In genomic region chr4:23332266-23332665, GRCh38 we compare ENCODE assay signal across 21 cellular contexts.
"Had no signal": no experiment of that assay in that cellular context is flagged by ENCODE, and none has a peak within 500 bp of the region (broad histone marks: within the 10 kb centered on the region; RNA-seq: fewer than 3 reads in every experiment).

No MANE protein-coding gene starts in this region.

- H3K27ac ChIP-seq: body of pancreas, esophagus squamous epithelium, hepatocyte, lower lobe of right lung, right atrium auricular region, suprapubic skin, transverse colon, uterus had no signal

- H3K27ac Mint-ChIP-seq: activated CD4-positive, alpha-beta memory T cell treated with anti-CD3 and anti-CD28 coated beads, Interleukin-2, amount 10 ng/mL, durations not matched to agents 7 days and 5 days; activated naive CD4-positive, alpha-beta T cell treated with anti-CD3 and anti-CD28 coated beads, Interleukin-2, amount 10 ng/mL, durations not matched to agents 7 days and 5 days; activated T-cell treated with anti-CD3 and anti-CD28 coated beads, Interleukin-2, amount 50 U/mL, for 24 hours; activated T-helper 2 cell treated with anti-CD3 and anti-CD28 coated beads, Interferon-gamma antibody, Interleukin-2, Interleukin-4, amounts not matched to agents 10 μg/mL and 5 μg/mL and 100 μg/mL, durations not matched to agents 14 hours and 24 hours and 36 hours; natural killer cell; stimulated activated naive CD8-positive, alpha-beta T cell treated with anti-CD3 and anti-CD28 coated beads, Interleukin-15, amount 100 ng/mL, for 72 hours; WTC11 had no signal

- H3K36me3 ChIP-seq: esophagus squamous epithelium, lower lobe of right lung, right atrium auricular region, suprapubic skin, transverse colon, uterus had no signal

- H3K36me3 Mint-ChIP-seq: activated naive CD4-positive, alpha-beta T cell treated with anti-CD3 and anti-CD28 coated beads, Interleukin-2, amount 10 ng/mL, durations not matched to agents 7 days and 5 days; natural killer cell; WTC11 had no signal

- ATAC-seq: body of pancreas; lower lobe of right lung; natural killer cell; stimulated activated naive CD8-positive, alpha-beta T cell treated with anti-CD3 and anti-CD28 coated beads, Interleukin-15, amount 100 ng/mL, for 72 hours; WTC11 had no signal

- H3K27me3 ChIP-seq: body of pancreas, esophagus squamous epithelium, hepatocyte, right atrium auricular region, suprapubic skin, transverse colon, uterus had no signal

- H3K4me3 Mint-ChIP-seq: activated CD4-positive, alpha-beta memory T cell treated with anti-CD3 and anti-CD28 coated beads, Interleukin-2, amount 10 ng/mL, durations not matched to agents 7 days and 5 days; activated naive CD4-positive, alpha-beta T cell treated with anti-CD3 and anti-CD28 coated beads, Interleukin-2, amount 10 ng/mL, durations not matched to agents 7 days and 5 days; activated T-cell treated with anti-CD3 and anti-CD28 coated beads, Interleukin-2, amount 50 U/mL, for 24 hours; natural killer cell; stimulated activated naive CD8-positive, alpha-beta T cell treated with anti-CD3 and anti-CD28 coated beads, Interleukin-15, amount 100 ng/mL, for 72 hours; WTC11 had no signal

- H3K4me1 ChIP-seq: body of pancreas, lower lobe of right lung, uterus had no signal

- H3K27me3 Mint-ChIP-seq: activated CD4-positive, alpha-beta memory T cell treated with anti-CD3 and anti-CD28 coated beads, Interleukin-2, amount 10 ng/mL, durations not matched to agents 7 days and 5 days; activated naive CD4-positive, alpha-beta T cell treated with anti-CD3 and anti-CD28 coated beads, Interleukin-2, amount 10 ng/mL, durations not matched to agents 7 days and 5 days; activated T-cell treated with anti-CD3 and anti-CD28 coated beads, Interleukin-2, amount 50 U/mL, for 24 hours; stimulated activated naive CD8-positive, alpha-beta T cell treated with anti-CD3 and anti-CD28 coated beads, Interleukin-15, amount 100 ng/mL, for 72 hours had no signal

- DNase-seq: activated CD4-positive, alpha-beta memory T cell treated with anti-CD3 and anti-CD28 coated beads, Interleukin-2, amount 10 ng/mL, durations not matched to agents 7 days and 5 days; activated CD4-positive, alpha-beta T cell treated with anti-CD3 and anti-CD28 coated beads for 4 hours; activated naive CD4-positive, alpha-beta T cell treated with anti-CD3 and anti-CD28 coated beads, Interleukin-2, amount 10 ng/mL, durations not matched to agents 7 days and 5 days; activated T-cell treated with anti-CD3 and anti-CD28 coated beads, Interleukin-2, amount 50 U/mL, for 24 hours; body of pancreas; dermis blood vessel endothelial cell; effector memory CD4-positive, alpha-beta T cell; esophagus squamous epithelium; islet precursor cell; lower lobe of right lung; natural killer cell; occipital lobe; posterior cingulate gyrus; stimulated activated naive CD8-positive, alpha-beta T cell treated with anti-CD3 and anti-CD28 coated beads, Interleukin-15, amount 100 ng/mL, for 72 hours; transverse colon; uterus had no signal

- H3K9me3 Mint-ChIP-seq: activated CD4-positive, alpha-beta memory T cell treated with anti-CD3 and anti-CD28 coated beads, Interleukin-2, amount 10 ng/mL, durations not matched to agents 7 days and 5 days; stimulated activated naive CD8-positive, alpha-beta T cell treated with anti-CD3 and anti-CD28 coated beads, Interleukin-15, amount 100 ng/mL, for 72 hours; WTC11 had no signal

- H3K4me2 ChIP-seq: hepatocyte had no signal

- H2AFZ ChIP-seq: hepatocyte had no signal

- H3K9me3 ChIP-seq: body of pancreas, esophagus squamous epithelium, lower lobe of right lung, right atrium auricular region, suprapubic skin, transverse colon, uterus had no signal

- H3K79me2 ChIP-seq: hepatocyte had no signal

- H3K4me3 ChIP-seq: body of pancreas, esophagus squamous epithelium, hepatocyte, lower lobe of right lung, right atrium auricular region, suprapubic skin, transverse colon, uterus had no signal
